ENCODE assay signal across 9 cellular contexts in genomic region chr2:149585317-149585885, GRCh38. TPM values are rescaled to one million over a fixed set of nuclear protein-coding genes. Genes with fewer than 3 reads are reported as not detected.
DNase-seq lines count a peak whose midpoint lies in the region; ATAC-seq, FAIRE-seq and TF ChIP-seq lines count a peak whose summit lies in the region.
"Had no signal": no experiment of that assay in that cellular context is flagged by ENCODE, and none has a peak within 500 bp of the region (broad histone marks: within the 10 kb centered on the region; RNA-seq: fewer than 3 reads in every experiment).

No MANE protein-coding gene starts in this region.

- H3K27me3 Mint-ChIP-seq in activated T-cell treated with anti-CD3 and anti-CD28 coated beads, Interleukin-2, amount 50 U/mL, for 4 hours (ENCODE audit: low read depth) = peaks cover 8% of the 10 kb centered on the region
- H3K27me3 Mint-ChIP-seq in activated CD8-positive, alpha-beta T cell treated with anti-CD3 and anti-CD28 coated beads for 36 hours = peaks cover 8% of the 10 kb centered on the region

- no peaks in the 10 kb centered on the region for H3K9me3 Mint-ChIP-seq in activated T-cell treated with anti-CD3 and anti-CD28 coated beads, Interleukin-2, amount 50 U/mL, for 4 hours
- no peaks in the 10 kb centered on the region for H3K9me3 Mint-ChIP-seq in activated CD8-positive, alpha-beta T cell treated with anti-CD3 and anti-CD28 coated beads for 36 hours

- H3K4me3 Mint-ChIP-seq in activated T-cell treated with anti-CD3 and anti-CD28 coated beads, Interleukin-2, amount 50 U/mL, for 4 hours = peak overlapping the region; percentile 100
- peak overlapping the region; percentile 95 for H3K4me3 Mint-ChIP-seq in activated CD8-positive, alpha-beta T cell treated with anti-CD3 and anti-CD28 coated beads for 36 hours

- peak overlapping the region in 2 of 3 donors; percentile 15 to 100 for H3K4me3 ChIP-seq in skeletal muscle tissue (ENCODE audit: low read length in 3 of 3)
- H3K4me3 ChIP-seq in pancreas = peak overlapping the region in 1 of 4 donors; percentile 75

- no peak overlapping the region for H3K27ac Mint-ChIP-seq in activated CD8-positive, alpha-beta T cell treated with anti-CD3 and anti-CD28 coated beads for 36 hours

- ATAC-seq in activated T-cell treated with anti-CD3 and anti-CD28 coated beads, Interleukin-2, amount 50 U/mL, for 4 hours = no peak
- no peak for ATAC-seq in activated CD8-positive, alpha-beta T cell treated with anti-CD3 and anti-CD28 coated beads for 36 hours
- ATAC-seq in foreskin keratinocyte (peak; percentile 8), pancreas (no peak)

- intact Hi-C loops in activated CD8-positive, alpha-beta T cell treated with anti-CD3 and anti-CD28 coated beads for 36 hours (cut with micrococcal nuclease) = no loop called here
- intact Hi-C loops in pancreas (cut with DNase I) = no loop called here

- H3K9me3 ChIP-seq in skeletal muscle tissue (ENCODE audit: control insufficient read depth in 3 of 3, low read length in 3 of 3) (no peaks in the 10 kb centered on the region), pancreas (no peaks in the 10 kb centered on the region)

- H3K4me1 ChIP-seq in foreskin keratinocyte = peaks cover 18% of the 10 kb centered on the region
- peaks cover 4 to 35% (median 9%) of the 10 kb centered on the region in 3 donors for H3K4me1 ChIP-seq in skeletal muscle tissue (ENCODE audit: control insufficient read depth in 3 of 3, insufficient read depth in 3 of 3, low read length in 3 of 3)
- H3K4me1 ChIP-seq in pancreas = peaks cover 18 to 48% (median 23%) of the 10 kb centered on the region in 3 donors

- TF ChIP-seq CTCF in activated CD8-positive, alpha-beta T cell treated with anti-CD3 and anti-CD28 coated beads for 36 hours (IDR thresholded peaks at IDR 0.05) = no peak
- TF ChIP-seq CTCF in foreskin keratinocyte (conservative IDR thresholded peaks at IDR 0.05) (no peak), pancreas (IDR thresholded peaks at IDR 0.05) (no peak)

- peaks cover 5 to 14% (median 11%) of the 10 kb centered on the region in 3 donors for H3K36me3 ChIP-seq in skeletal muscle tissue (ENCODE audit: control insufficient read depth in 3 of 3, insufficient read depth in 3 of 3, low read length in 3 of 3)
- H3K36me3 ChIP-seq in pancreas = peaks cover 0 to 18% (median 0%) of the 10 kb centered on the region in 3 donors

- TF ChIP-seq POLR2A in GM12891 (IDR thresholded peaks at IDR 0.05; ENCODE audit: low read depth, low read length) = no peak

- FAIRE-seq in pancreas (lab: Jason Lieb, UNC) = no peak
- FAIRE-seq in GM12891 (lab: Jason Lieb, UNC) = no peak

- CTCF ChIA-PET in activated CD8-positive, alpha-beta T cell treated with anti-CD3 and anti-CD28 coated beads for 36 hours (lab: Charles Lee) = interaction anchor here (1.0 to 3.5 kb wide), 3 partner anchors 11 to 1655 kb away, joined by 3 to 22 read pairs (median 17); no protein-coding TSS in a partner anchor

- peak overlapping the region in 2 of 3 donors; percentile 52 to 99 for H3K9ac ChIP-seq in skeletal muscle tissue (ENCODE audit: low read depth in 1 of 3, low read length in 3 of 3)

- peaks cover 28% of the 10 kb centered on the region for H3K36me3 Mint-ChIP-seq in activated T-cell treated with anti-CD3 and anti-CD28 coated beads, Interleukin-2, amount 50 U/mL, for 4 hours (ENCODE audit: insufficient read depth)
- H3K36me3 Mint-ChIP-seq in activated CD8-positive, alpha-beta T cell treated with anti-CD3 and anti-CD28 coated beads for 36 hours (ENCODE audit: low read depth) = peaks cover 47% of the 10 kb centered on the region

- POLR2A ChIA-PET in activated CD8-positive, alpha-beta T cell treated with anti-CD3 and anti-CD28 coated beads for 36 hours (lab: Charles Lee) = interaction anchor here (1.7 kb wide), 1 partner anchor 11 kb away, joined by 6 read pairs; no protein-coding TSS in a partner anchor

- no peak for DNase-seq in activated T-cell treated with anti-CD3 and anti-CD28 coated beads, Interleukin-2, amount 50 U/mL, for 4 hours
- no peak for DNase-seq in activated T-cell treated with anti-CD3 and anti-CD28 coated beads, Interleukin-2, amount 50 U/mL, for 1 hour
- no peak for DNase-seq in activated CD8-positive, alpha-beta T cell treated with anti-CD3 and anti-CD28 coated beads for 36 hours
- DNase-seq in foreskin keratinocyte (peak in 1 of 2 donors; percentile 52), pancreas (no peak), GM12891 (ENCODE audit: insufficient read length, low spot score) (no peak)
- no peak for DNase-seq in stimulated activated CD4-positive, alpha-beta T cell treated with anti-CD3 and anti-CD28 coated beads, Interleukin-12 subunit alpha, Interleukin-12 subunit beta, amount 100 ng/mL, for 4 hours
- DNase-seq: stimulated activated CD4-positive, alpha-beta T cell treated with anti-CD3 and anti-CD28 coated beads, Interleukin-4, amount 100 ng/mL, for 1 hour had no signal

- H3K4me1 Mint-ChIP-seq in activated T-cell treated with anti-CD3 and anti-CD28 coated beads, Interleukin-2, amount 50 U/mL, for 4 hours (ENCODE audit: low read depth) = peaks cover 55% of the 10 kb centered on the region
- H3K4me1 Mint-ChIP-seq in activated CD8-positive, alpha-beta T cell treated with anti-CD3 and anti-CD28 coated beads for 36 hours (ENCODE audit: low read depth) = peaks cover 49% of the 10 kb centered on the region

- H3K27me3 ChIP-seq in foreskin keratinocyte (no peaks in the 10 kb centered on the region), skeletal muscle tissue (ENCODE audit: control insufficient read depth in 3 of 3, insufficient read depth in 3 of 3, low read length in 3 of 3) (no peaks in the 10 kb centered on the region), pancreas (no peaks in the 10 kb centered on the region)

- WGBS in pancreas, 2 donors = 67 to 82% methylated on average over 2 of the region's 2 CpGs

- H3K27ac ChIP-seq in foreskin keratinocyte = no peak overlapping the region
- H3K27ac ChIP-seq in skeletal muscle tissue (ENCODE audit: low read depth, low read length) = no peak overlapping the region
- peak overlapping the region in 1 of 4 donors; percentile 3 for H3K27ac ChIP-seq in pancreas

TF ChIP-seq in GM12891, 5 proteins besides CTCF, POLR2A, EP300 and RAD21:
- TF ChIP-seq POLR2AphosphoS5 (IDR thresholded peaks at IDR 0.05; ENCODE audit: low read depth, low read length) (no peak), SPI1 (IDR thresholded peaks at IDR 0.05; ENCODE audit: low read depth, low read length) (no peak), POU2F2 (IDR thresholded peaks at IDR 0.05; ENCODE audit: low read depth, low read length) (no peak), TAF1 (IDR thresholded peaks at IDR 0.05; ENCODE audit: low read depth, low read length) (no peak), PAX5 (IDR thresholded peaks at IDR 0.05; ENCODE audit: insufficient read depth, low read length, severe bottlenecking) (no peak)
TF ChIP-seq in GM12891: peak in this region for 0.

RNA-seq across cellular contexts. Expression of gene MMADHC, which starts 2.2 kb away (rescaled TPM):
- 100 to 1,000 TPM; 144 to 152 (median 148) TPM for total RNA-seq in activated T-cell treated with anti-CD3 and anti-CD28 coated beads, Interleukin-2, amount 50 U/mL, for 4 hours
- total RNA-seq in activated CD8-positive, alpha-beta T cell treated with anti-CD3 and anti-CD28 coated beads for 36 hours = 100 to 1,000 TPM; 130 to 132 TPM
- total RNA-seq in foreskin keratinocyte (110 and 119 TPM in 2 replicates), skeletal muscle tissue (150 TPM), pancreas (10 to 100 TPM; 44.5 to 68.0 (median 57.6) TPM)
- polyA plus RNA-seq in foreskin keratinocyte (90.0 and 97.7 TPM in 2 replicates), pancreas (10 to 100 TPM; 20.1 to 49.1 TPM)
- 101 TPM for polyA plus RNA-seq in GM12891 (2012; ENCODE audit: low read depth, missing spikeins)
